8 cellular contexts compared by ENCODE assay signal in genomic region chr3:81760215-81760614, GRCh38. TPM values are rescaled to one million over a fixed set of nuclear protein-coding genes. Genes with fewer than 3 reads are reported as not detected.
DNase-seq lines count a peak whose midpoint lies in the region; ATAC-seq, FAIRE-seq and TF ChIP-seq lines count a peak whose summit lies in the region.

No MANE protein-coding gene starts in this region.

- peak overlapping the region; percentile 94 for H3K4me3 Mint-ChIP-seq in T-helper 17 cell

- ATAC-seq in T-helper 17 cell (no peak), HG03108 (IDR thresholded peaks at IDR 0.05; ENCODE audit: unreplicated experiment) (no peak), GM19463 (IDR thresholded peaks at IDR 0.05; ENCODE audit: unreplicated experiment) (no peak), HG02885 (IDR thresholded peaks at IDR 0.05; ENCODE audit: poor library complexity, unreplicated experiment) (no peak)

- H3K36me3 Mint-ChIP-seq in T-helper 17 cell (ENCODE audit: low read depth) = peaks cover 10% of the 10 kb centered on the region

- no peaks in the 10 kb centered on the region for H3K27me3 Mint-ChIP-seq in T-helper 17 cell

- peak overlapping the region; percentile 92 for H3K27ac Mint-ChIP-seq in T-helper 17 cell

- TF ChIP-seq CTCF in fibroblast of the aortic adventitia (IDR thresholded peaks at IDR 0.05; ENCODE audit: insufficient read depth, low read length) = no peak

- peak; percentile 55 for FAIRE-seq in H54 (lab: Jason Lieb, UNC)

- TF ChIP-seq POLR2A in H54 (IDR thresholded peaks at IDR 0.05; ENCODE audit: low read depth, low read length) = no peak

- no peaks in the 10 kb centered on the region for H3K9me3 ChIP-seq in T-helper 17 cell (ENCODE audit: control insufficient read depth, low read length, poor library complexity, severe bottlenecking)

- DNase-seq in H54 (ENCODE audit: insufficient read length, low spot score) = no peak
- DNase-seq in T-helper 17 cell = no peak
- DNase-seq in fibroblast of the aortic adventitia (ENCODE audit: low read depth) = peak; percentile 38
- DNase-seq in NCI-H2107 (lab: John Stamatoyannopoulos, UW) = no peak

- H3K4me3 ChIP-seq in fibroblast of the aortic adventitia (ENCODE audit: low read depth, low read length) (peak overlapping the region; percentile 79), skin epidermis (peak overlapping the region in 6 of 7 experiments; percentile 45 to 73 (median 64))

- H3K4me1 Mint-ChIP-seq in T-helper 17 cell = peaks cover 17% of the 10 kb centered on the region

- H3K27ac ChIP-seq in skin epidermis = peak overlapping the region in 20 of 21 experiments; percentile 95 to 100 (median 99)

RNA-seq across cellular contexts. Expression of gene GBE1, which starts 1.2 kb away (rescaled TPM):
- total RNA-seq in T-helper 17 cell = 1 to 10 TPM; 8.0 to 8.6 TPM
- total RNA-seq in fibroblast of the aortic adventitia (ENCODE audit: low replicate concordance) = 117 and 204 TPM in 2 replicates

Comparison
In these comparisons a context has a peak if more than half of its experiments do, and no peak if none do; other contexts are left out.
1. RNA of gene GBE1, which starts 1.2 kb away (total RNA-seq): 117 to 204 TPM in fibroblast of the aortic adventitia; 8.0 to 8.6 TPM in T-helper 17 cell; every median in the first group is over 10 times any median in the second.